In the genomic region with DNA sequence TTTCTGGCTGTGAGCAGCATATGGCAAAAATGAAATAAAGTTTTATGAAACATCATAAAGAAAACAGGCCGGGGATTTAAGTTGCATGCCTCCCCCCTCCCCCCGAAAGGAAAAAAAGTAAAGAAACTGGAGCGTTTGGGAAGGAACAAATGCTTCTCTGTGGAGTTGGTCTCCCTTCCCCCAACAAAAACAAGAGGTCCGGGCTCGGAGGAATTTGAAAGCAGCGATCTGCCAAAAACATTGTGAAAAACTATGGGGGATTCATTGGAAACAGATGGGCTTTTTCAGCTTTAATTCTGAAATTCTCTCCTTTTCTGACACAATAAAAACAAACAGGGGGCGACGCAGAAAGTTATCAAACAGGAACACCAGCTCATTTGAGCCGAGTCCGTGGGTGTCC, we compare ENCODE assay signal across 9 cellular contexts. TPM values are rescaled to one million over a fixed set of nuclear protein-coding genes. Genes with fewer than 3 reads are reported as not detected.
DNase-seq lines count a peak whose midpoint lies in the region; ATAC-seq and TF ChIP-seq lines count a peak whose summit lies in the region.
"Had no signal": no experiment of that assay in that cellular context is flagged by ENCODE, and none has a peak within 500 bp of the region (broad histone marks: within the 10 kb centered on the region; RNA-seq: fewer than 3 reads in every experiment).

No MANE protein-coding gene starts in this region.

- no peaks in the 10 kb centered on the region for H3K36me3 ChIP-seq in H7 (replicated peaks; ENCODE audit: control insufficient read depth, insufficient read depth, low read length)

- DNase-seq in H7: peak; percentile 77
- no peak for DNase-seq in activated naive CD8-positive, alpha-beta T cell treated with anti-CD3 and anti-CD28 coated beads, Interleukin-2, amount 10 ng/mL, durations not matched to agents 7 days and 5 days
- no peak for DNase-seq in H4 (ENCODE audit: low spot score)
- DNase-seq in DMS153 treated with DMSO at 0.1 percent for 48 hours (lab: John Stamatoyannopoulos, UW; ENCODE audit: unreplicated experiment): no peak
- no peak for DNase-seq in GM13976 (ENCODE audit: low spot score)
- no peak for DNase-seq in NCI-H774 (lab: John Stamatoyannopoulos, UW)

- H3K4me3 Mint-ChIP-seq in activated naive CD8-positive, alpha-beta T cell treated with anti-CD3 and anti-CD28 coated beads, Interleukin-2, amount 10 ng/mL, durations not matched to agents 7 days and 5 days: peak overlapping the region; percentile 57

- H3K27ac Mint-ChIP-seq in activated naive CD8-positive, alpha-beta T cell treated with anti-CD3 and anti-CD28 coated beads, Interleukin-2, amount 10 ng/mL, durations not matched to agents 7 days and 5 days: no peak overlapping the region

- TF ChIP-seq CTCF in GM13976 (IDR thresholded peaks at IDR 0.05; ENCODE audit: borderline replicate concordance, control extremely low read depth, extremely low read depth, insufficient read depth, missing control alignments): no peak

- peak overlapping the region in 18 of 21 experiments; percentile 48 to 89 (median 80) for H3K27ac ChIP-seq in skin epidermis

- H3K4me1 Mint-ChIP-seq in activated naive CD8-positive, alpha-beta T cell treated with anti-CD3 and anti-CD28 coated beads, Interleukin-2, amount 10 ng/mL, durations not matched to agents 7 days and 5 days: peaks cover 9% of the 10 kb centered on the region

- in situ Hi-C loops in GM13976 (cut with MboI; ENCODE audit: low sequenced_read_pairs, unreplicated experiment): no loop called here

- ATAC-seq in activated naive CD8-positive, alpha-beta T cell treated with anti-CD3 and anti-CD28 coated beads, Interleukin-2, amount 10 ng/mL, durations not matched to agents 7 days and 5 days (ENCODE audit: low read depth): no peak

- H3K36me3 Mint-ChIP-seq in activated naive CD8-positive, alpha-beta T cell treated with anti-CD3 and anti-CD28 coated beads, Interleukin-2, amount 10 ng/mL, durations not matched to agents 7 days and 5 days: no peaks in the 10 kb centered on the region

- H3K27me3 ChIP-seq in H7 (ENCODE audit: control insufficient read depth, insufficient read depth, low read length): peaks cover 8% of the 10 kb centered on the region

- POLR2A ChIA-PET in activated naive CD8-positive, alpha-beta T cell treated with anti-CD3 and anti-CD28 coated beads, Interleukin-2, amount 10 ng/mL, durations not matched to agents 7 days and 5 days (lab: Charles Lee): interaction anchor here (0.6 kb wide), 1 partner anchor 218 kb away, joined by 3 read pairs; no protein-coding TSS in a partner anchor

- no peaks in the 10 kb centered on the region for H3K9me3 Mint-ChIP-seq in activated naive CD8-positive, alpha-beta T cell treated with anti-CD3 and anti-CD28 coated beads, Interleukin-2, amount 10 ng/mL, durations not matched to agents 7 days and 5 days

- H3K4me3 ChIP-seq in H7 (ENCODE audit: insufficient read depth, low read depth, low read length): peak overlapping the region; percentile 82
- peak overlapping the region; percentile 86 for H3K4me3 ChIP-seq in iPS-11a (ENCODE audit: low read depth, low read length)
- peak overlapping the region; percentile 46 to 65 (median 50) for H3K4me3 ChIP-seq in skin epidermis

- peaks cover 60% of the 10 kb centered on the region for H3K27me3 Mint-ChIP-seq in activated naive CD8-positive, alpha-beta T cell treated with anti-CD3 and anti-CD28 coated beads, Interleukin-2, amount 10 ng/mL, durations not matched to agents 7 days and 5 days

RNA-seq across cellular contexts. Expression of a gene that starts 17.0 kb away (rescaled TPM):
- total RNA-seq in H7 (2014; rRNA removed; shearing (Covaris generic)): 32.6 and 34.3 TPM in 2 replicates
- under 1 TPM in 1 of 2 experiments, not detected in 1; 0.30 TPM for total RNA-seq in activated naive CD8-positive, alpha-beta T cell treated with anti-CD3 and anti-CD28 coated beads, Interleukin-2, amount 10 ng/mL, durations not matched to agents 7 days and 5 days
- 0.29 and 0.72 TPM in 2 replicates for total RNA-seq in H4 (2014; rRNA removed; shearing (Covaris generic))
- total RNA-seq: T-helper 1 cell treated with Interleukin-12 subunit alpha and Interleukin-12 subunit beta and Interleukin-4 antibody, amounts not matched to agents 30 ng/mL and 1 ng/mL, for 36 hours had no signal

Comparison
In these comparisons a context has a peak if more than half of its experiments do, and no peak if none do; other contexts are left out.
1. RNA of a gene that starts 17.0 kb away (total RNA-seq): 32.6 to 34.3 TPM in H7; 0.29 to 0.72 TPM in H4 and 0.30 TPM in activated naive CD8-positive, alpha-beta T cell treated with anti-CD3 and anti-CD28 coated beads, Interleukin-2, amount 10 ng/mL, durations not matched to agents 7 days and 5 days; every median in the first group is over 10 times any median in the second.
2. Peak in every context shown above with its lines, with median percentiles within 50 percentile points of each other: H3K4me3 ChIP-seq.